In genomic region chr5:57715296-57715695, GRCh38 we compare ENCODE assay signal across 22 cellular contexts.
DNase-seq lines count a peak whose midpoint lies in the region; TF ChIP-seq lines count a peak whose summit lies in the region.
"Had no signal": no experiment of that assay in that cellular context is flagged by ENCODE, and none has a peak within 500 bp of the region (broad histone marks: within the 10 kb centered on the region; RNA-seq: fewer than 3 reads in every experiment).

No MANE protein-coding gene starts in this region.

- in situ Hi-C loops in GM23248 (cut with MboI) = no loop called here

- no peak for TF ChIP-seq CTCF in hepatocyte (IDR thresholded peaks at IDR 0.05; ENCODE audit: poor library complexity)

- H3K79me2 ChIP-seq in GM23248 (ENCODE audit: insufficient read depth) (no peaks in the 10 kb centered on the region), hepatocyte (no peaks in the 10 kb centered on the region)

- H3K36me3 ChIP-seq in GM23248 (ENCODE audit: low read depth) (no peaks in the 10 kb centered on the region), hepatocyte (replicated peaks; ENCODE audit: insufficient read depth, low read depth) (no peaks in the 10 kb centered on the region)
- H3K36me3 ChIP-seq: BLaER1, SJSA1 had no signal

- H3K27me3 ChIP-seq in GM23248 (replicated peaks; ENCODE audit: insufficient read depth) = no peaks in the 10 kb centered on the region
- H3K27me3 ChIP-seq in hepatocyte = no peaks in the 10 kb centered on the region
- H3K27me3 ChIP-seq: BLaER1, SJSA1 had no signal

- no peak overlapping the region for H3K27ac ChIP-seq in GM23248
- H3K27ac ChIP-seq in hepatocyte = no peak overlapping the region
- H3K27ac ChIP-seq: BLaER1, PC-9, SJSA1 had no signal

- DNase-seq in Daoy (ENCODE audit: low read depth) (peak; percentile 52), GM23248 (peak; percentile 20), M059J (ENCODE audit: low read depth) (peak; percentile 61), fibroblast of peridontal ligament (ENCODE audit: extremely low read depth) (peak; percentile 54), NCI-H526 (lab: John Stamatoyannopoulos, UW) (no peak), DMS153 (lab: John Stamatoyannopoulos, UW) (no peak), hepatocyte (ENCODE audit: low spot score) (no peak)
- DNase-seq: CD4-positive, CD25-positive, alpha-beta regulatory T cell; H7; HFFc6; KG1; MV-4-11; NCI-H1105; NCI-H1436 treated with DMSO at 0.1 percent for 48 hours; NCI-H187 treated with DMSO at 0.1 percent for 48 hours; NCI-H446; NCI-H524 treated with DMSO at 0.1 percent for 48 hours; NCI-H82; NK-92 treated with Interleukin-12 subunit alpha and Interleukin-12 subunit beta, amount 100 ng/mL, for 24 hours; PC-9 had no signal

- H3K9me3 ChIP-seq in GM23248 (ENCODE audit: low read depth) (no peaks in the 10 kb centered on the region), hepatocyte (ENCODE audit: low read depth) (no peaks in the 10 kb centered on the region)
- H3K9me3 ChIP-seq: SJSA1 had no signal

- H3K9me2 ChIP-seq in GM23248 (ENCODE audit: insufficient read depth) = no peaks in the 10 kb centered on the region
- H3K9me2 ChIP-seq in hepatocyte (replicated peaks; ENCODE audit: insufficient read depth) = no peaks in the 10 kb centered on the region

- H3F3A ChIP-seq in GM23248 (ENCODE audit: insufficient read depth) = no peaks in the 10 kb centered on the region; the same call in 1 of the 2 replicates

- H3K4me3 ChIP-seq in GM23248 = no peak overlapping the region
- no peak overlapping the region for H3K4me3 ChIP-seq in hepatocyte
- H3K4me3 ChIP-seq: BLaER1, PC-9, SJSA1 had no signal

- H3K4me2 ChIP-seq in GM23248 (ENCODE audit: unreplicated experiment) (no peak overlapping the region), hepatocyte (no peak overlapping the region)
- H3K4me2 ChIP-seq: BLaER1, PC-9 had no signal

- WGBS in GM23248 (ENCODE audit: low coverage in 1 of 2, low lambda C conversion rate in 2 of 2, missing lambda C conversion rate in 2 of 2), 2 experiments = 22 to 26% methylated on average over 2 of the region's 2 CpGs
- 86% methylated on average over 2 of the region's 2 CpGs for WGBS in hepatocyte (ENCODE audit: low lambda C conversion rate, missing lambda C conversion rate)

- H4K20me1 ChIP-seq in GM23248 (ENCODE audit: insufficient read depth) (no peaks in the 10 kb centered on the region), hepatocyte (ENCODE audit: insufficient read depth, poor library complexity, severe bottlenecking) (no peaks in the 10 kb centered on the region)
- H4K20me1 ChIP-seq: BLaER1 had no signal

- peaks cover 8% of the 10 kb centered on the region for H3K4me1 ChIP-seq in GM23248 (ENCODE audit: insufficient read depth)
- no peaks in the 10 kb centered on the region for H3K4me1 ChIP-seq in hepatocyte (ENCODE audit: insufficient read depth)

- H2AFZ ChIP-seq in GM23248 (no peak overlapping the region), hepatocyte (no peak overlapping the region)
- H2AFZ ChIP-seq: PC-9 had no signal

- H3K9ac ChIP-seq in GM23248 = no peak overlapping the region
- H3K9ac ChIP-seq: BLaER1 had no signal

Comparison
In these comparisons a context has a peak if more than half of its experiments do, and no peak if none do; other contexts are left out.
1. DNase-seq: peak in Daoy (single experiment), GM23248 (single experiment), M059J (single experiment) and fibroblast of peridontal ligament (single experiment); none in NCI-H526 (0 of 2), DMS153 (single experiment) and hepatocyte (single experiment).